9 cellular contexts compared by ENCODE assay signal in genomic region chr19:56252699-56253422, GRCh38. TPM values are rescaled to one million over a fixed set of nuclear protein-coding genes. Genes with fewer than 3 reads are reported as not detected.
A peak's percentile ranks its signal among the peaks of the same experiment; 100 is the strongest.
DNase-seq lines count a peak whose midpoint lies in the region; ATAC-seq and TF ChIP-seq lines count a peak whose summit lies in the region.
"Had no signal": no experiment of that assay in that cellular context is flagged by ENCODE, and none has a peak within 500 bp of the region (broad histone marks: within the 10 kb centered on the region; RNA-seq: fewer than 3 reads in every experiment).

No MANE protein-coding gene starts in this region.

- no peak overlapping the region for H3K4me3 Mint-ChIP-seq in activated naive CD4-positive, alpha-beta T cell treated with anti-CD3 and anti-CD28 coated beads, Interleukin-2, amount 10 ng/mL, durations not matched to agents 7 days and 5 days
- no peak overlapping the region for H3K4me3 Mint-ChIP-seq in progenitor cell of endocrine pancreas (ENCODE audit: low read depth)

- H3K79me2 ChIP-seq in Karpas-422 (ENCODE audit: low read length) = no peaks in the 10 kb centered on the region

- H3K9me3 ChIP-seq in Karpas-422 (ENCODE audit: low read length) (no peaks in the 10 kb centered on the region), uterus (no peaks in the 10 kb centered on the region)

- H3K27me3 Mint-ChIP-seq in activated naive CD4-positive, alpha-beta T cell treated with anti-CD3 and anti-CD28 coated beads, Interleukin-2, amount 10 ng/mL, durations not matched to agents 7 days and 5 days = peaks cover 4% of the 10 kb centered on the region
- peaks cover 13% of the 10 kb centered on the region for H3K27me3 Mint-ChIP-seq in progenitor cell of endocrine pancreas

- intact Hi-C loops in head of caudate nucleus (cut with DNase I) (no loop called here), uterus (cut with DNase I; ENCODE audit: low total_unique reads) (loop anchor here (10.0 kb wide), 1 partner anchor 102 kb away; no protein-coding TSS in a partner anchor)

- in situ Hi-C loops in G401 (cut with HindIII; ENCODE audit: low sequenced_read_pairs) = no loop called here

- H3K27me3 ChIP-seq in Karpas-422 (ENCODE audit: low read length) (no peaks in the 10 kb centered on the region), uterus (no peaks in the 10 kb centered on the region)

- H3K4me2 ChIP-seq in Karpas-422 (ENCODE audit: low read depth, low read length, poor library complexity, severe bottlenecking) = no peak overlapping the region

- no peak overlapping the region for H3K9ac ChIP-seq in Karpas-422 (ENCODE audit: low read length)

- peaks cover 2% of the 10 kb centered on the region for H3K9me3 Mint-ChIP-seq in activated naive CD4-positive, alpha-beta T cell treated with anti-CD3 and anti-CD28 coated beads, Interleukin-2, amount 10 ng/mL, durations not matched to agents 7 days and 5 days
- H3K9me3 Mint-ChIP-seq in progenitor cell of endocrine pancreas (ENCODE audit: low read depth) = peaks cover 9% of the 10 kb centered on the region

- H3K36me3 Mint-ChIP-seq in activated naive CD4-positive, alpha-beta T cell treated with anti-CD3 and anti-CD28 coated beads, Interleukin-2, amount 10 ng/mL, durations not matched to agents 7 days and 5 days = no peaks in the 10 kb centered on the region
- H3K36me3 Mint-ChIP-seq in progenitor cell of endocrine pancreas (ENCODE audit: insufficient read depth) = peaks cover 3% of the 10 kb centered on the region

- H3K4me1 Mint-ChIP-seq in activated naive CD4-positive, alpha-beta T cell treated with anti-CD3 and anti-CD28 coated beads, Interleukin-2, amount 10 ng/mL, durations not matched to agents 7 days and 5 days = no peaks in the 10 kb centered on the region
- H3K4me1 Mint-ChIP-seq in progenitor cell of endocrine pancreas (ENCODE audit: low read depth) = peaks cover 2% of the 10 kb centered on the region

- H3K4me1 ChIP-seq in Karpas-422 (ENCODE audit: low read length) (no peaks in the 10 kb centered on the region), uterus (no peaks in the 10 kb centered on the region)

- DNase-seq in G401 (ENCODE audit: low spot score) = peak; percentile 49
- DNase-seq in Karpas-422 = peak; percentile 98
- peak; percentile 23 for DNase-seq in SK-N-DZ (ENCODE audit: low spot score)
- DNase-seq in activated naive CD4-positive, alpha-beta T cell treated with anti-CD3 and anti-CD28 coated beads, Interleukin-2, amount 10 ng/mL, durations not matched to agents 7 days and 5 days = peak; percentile 84
- DNase-seq in head of caudate nucleus = peak; percentile 33 to 85 (median 70)
- DNase-seq in progenitor cell of endocrine pancreas (ENCODE audit: low spot score, unreplicated experiment) = peak; percentile 72
- peak; percentile 37 to 44 for DNase-seq in uterus

- no peaks in the 10 kb centered on the region for H3K9me2 ChIP-seq in Karpas-422 (replicated peaks; ENCODE audit: insufficient read depth, low read length)

- H2AFZ ChIP-seq in Karpas-422 (ENCODE audit: low read length) = peak overlapping the region; percentile 98

- CTCF ChIA-PET in activated naive CD4-positive, alpha-beta T cell treated with anti-CD3 and anti-CD28 coated beads, Interleukin-2, amount 10 ng/mL, durations not matched to agents 7 days and 5 days (lab: Charles Lee) = interaction anchor here (0.7 to 5.1 kb wide), 38 partner anchors 8 to 846 kb away, joined by 3 to 98 read pairs (median 4); partner anchors contain the start of genes EDDM13 and ZNF444

- H3K27ac ChIP-seq in Karpas-422 (ENCODE audit: low read length) (no peak overlapping the region), uterus (no peak overlapping the region)

- no peak for TF ChIP-seq POLR2A in uterus (IDR thresholded peaks at IDR 0.05)

- H4K20me1 ChIP-seq in Karpas-422 (ENCODE audit: insufficient read depth, low read depth, low read length) = 0 out of 2 replicates have a peak, but pooled peaks cover 3% of the 10 kb centered on the region

- no peak for ATAC-seq in GM21786 (IDR thresholded peaks at IDR 0.05; ENCODE audit: unreplicated experiment)

- no peak overlapping the region for H3K4me3 ChIP-seq in Karpas-422 (ENCODE audit: low read length)
- H3K4me3 ChIP-seq in uterus = no peak overlapping the region

- no peaks in the 10 kb centered on the region for H3K36me3 ChIP-seq in Karpas-422 (ENCODE audit: insufficient read depth, low read length)
- H3K36me3 ChIP-seq in uterus = no peaks in the 10 kb centered on the region

- no peak overlapping the region for H3K27ac Mint-ChIP-seq in activated naive CD4-positive, alpha-beta T cell treated with anti-CD3 and anti-CD28 coated beads, Interleukin-2, amount 10 ng/mL, durations not matched to agents 7 days and 5 days
- H3K27ac Mint-ChIP-seq in progenitor cell of endocrine pancreas = peak overlapping the region; percentile 64

- TF ChIP-seq CTCF in progenitor cell of endocrine pancreas (IDR thresholded peaks at IDR 0.05; ENCODE audit: unreplicated experiment) (peak; percentile 75), uterus (IDR thresholded peaks at IDR 0.05) (peak; percentile 24 to 54 (median 44))

RNA-seq across cellular contexts. Expression of gene EDDM13, which starts 19.7 kb away (rescaled TPM):
- not detected in 2 replicates for total RNA-seq in G401 (2014; rRNA removed; shearing (Covaris generic))
- not detected in 2 replicates for total RNA-seq in Karpas-422 (2014; rRNA removed; shearing (Covaris generic); ENCODE audit: low replicate concordance)
- not detected in 2 replicates for polyA plus RNA-seq in SK-N-DZ (2014; cell fraction: cytosol; rRNA removed)
- not detected in 2 replicates for polyA plus RNA-seq in SK-N-DZ (2014; cell fraction: nucleus; rRNA removed)
- total RNA-seq in progenitor cell of endocrine pancreas (not detected in 2 replicates), uterus (not detected)
- total RNA-seq: frontal cortex had no signal

RNA-seq across cellular contexts. Expression of gene ZSCAN5C, which starts 50.8 kb away (rescaled TPM):
- total RNA-seq in G401 (2014; rRNA removed; shearing (Covaris generic)) = 0.37 TPM in 1 of 2 replicates, not detected in the other
- not detected in 2 replicates for total RNA-seq in Karpas-422 (2014; rRNA removed; shearing (Covaris generic); ENCODE audit: low replicate concordance)
- not detected in 2 replicates for polyA plus RNA-seq in SK-N-DZ (2014; cell fraction: cytosol; rRNA removed)
- polyA plus RNA-seq in SK-N-DZ (2014; cell fraction: nucleus; rRNA removed) = not detected in 2 replicates
- total RNA-seq in progenitor cell of endocrine pancreas (not detected in 2 replicates), uterus (not detected)
- total RNA-seq: frontal cortex had no signal

RNA-seq across cellular contexts. Expression of gene ZSCAN5B, which starts 55.3 kb away (rescaled TPM):
- total RNA-seq in G401 (2014; rRNA removed; shearing (Covaris generic)) = not detected in 2 replicates
- 0.18 TPM in 1 of 2 replicates, not detected in the other for total RNA-seq in Karpas-422 (2014; rRNA removed; shearing (Covaris generic); ENCODE audit: low replicate concordance)
- polyA plus RNA-seq in SK-N-DZ (2014; cell fraction: cytosol; rRNA removed) = 0.19 TPM in 1 of 2 replicates, not detected in the other
- 0.29 TPM in 1 of 2 replicates, not detected in the other for polyA plus RNA-seq in SK-N-DZ (2014; cell fraction: nucleus; rRNA removed)
- not detected in 2 replicates for total RNA-seq in progenitor cell of endocrine pancreas
- not detected for total RNA-seq in uterus
- total RNA-seq: frontal cortex had no signal

Comparison
In these comparisons a context has a peak if more than half of its experiments do, and no peak if none do; other contexts are left out.
1. DNase-seq: peak in every context shown above with its lines; median percentile 98 in Karpas-422; 84 in activated naive CD4-positive, alpha-beta T cell treated with anti-CD3 and anti-CD28 coated beads, Interleukin-2, amount 10 ng/mL, durations not matched to agents 7 days and 5 days; 72 in progenitor cell of endocrine pancreas; 70 in head of caudate nucleus; 49 in G401; 40 in uterus; 23 in SK-N-DZ.